3 cellular contexts compared by ENCODE assay signal in the genomic region with DNA sequence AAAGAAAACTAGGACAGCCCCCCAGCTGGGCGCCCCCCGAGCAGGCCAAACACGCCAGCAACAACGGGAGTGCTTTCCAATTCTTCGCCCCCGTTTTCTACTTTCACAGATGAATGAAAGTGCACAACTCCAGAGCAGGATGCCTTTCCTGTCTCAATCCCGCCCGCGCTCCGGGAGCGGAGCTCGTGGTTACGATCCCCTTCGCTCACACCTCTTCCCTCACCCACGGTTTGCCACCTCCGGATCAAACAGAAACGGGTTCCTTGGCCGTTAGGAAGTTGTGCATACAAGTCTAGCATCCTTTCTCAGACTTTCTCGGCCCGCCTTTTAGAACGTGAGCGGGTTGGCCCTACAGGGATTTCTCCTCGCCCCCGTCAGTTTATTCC.
A peak's percentile ranks its signal among the peaks of the same experiment; 100 is the strongest.
TF ChIP-seq lines count a peak whose summit lies in the region.

No MANE protein-coding gene starts in this region.

TF ChIP-seq in GM12891, 5 proteins besides CTCF, POLR2A, EP300 and RAD21:
- TF ChIP-seq POU2F2 (IDR thresholded peaks at IDR 0.05; ENCODE audit: low read depth, low read length) (no peak), PAX5 (IDR thresholded peaks at IDR 0.05; ENCODE audit: insufficient read depth, low read length, severe bottlenecking) (no peak), SPI1 (IDR thresholded peaks at IDR 0.05; ENCODE audit: low read depth, low read length) (no peak), TAF1 (IDR thresholded peaks at IDR 0.05; ENCODE audit: low read depth, low read length) (no peak), POLR2AphosphoS5 (IDR thresholded peaks at IDR 0.05; ENCODE audit: low read depth, low read length) (no peak)

TF ChIP-seq in PFSK-1, 5 proteins besides CTCF, POLR2A, EP300 and RAD21:
- TF ChIP-seq TAF1 (IDR thresholded peaks at IDR 0.05; ENCODE audit: borderline replicate concordance, insufficient read depth, low read length), result no peak
- no peak for TF ChIP-seq FOXP2 (optimal IDR thresholded peaks at IDR 0.05; ENCODE audit: borderline replicate concordance, extremely low read depth, extremely low read length, insufficient read depth)
- TF ChIP-seq SIN3A (IDR thresholded peaks at IDR 0.05; ENCODE audit: borderline replicate concordance, insufficient read depth, low read length), result peak; percentile 8; the same call in 1 of the 2 replicates
- TF ChIP-seq, protein P1, sequence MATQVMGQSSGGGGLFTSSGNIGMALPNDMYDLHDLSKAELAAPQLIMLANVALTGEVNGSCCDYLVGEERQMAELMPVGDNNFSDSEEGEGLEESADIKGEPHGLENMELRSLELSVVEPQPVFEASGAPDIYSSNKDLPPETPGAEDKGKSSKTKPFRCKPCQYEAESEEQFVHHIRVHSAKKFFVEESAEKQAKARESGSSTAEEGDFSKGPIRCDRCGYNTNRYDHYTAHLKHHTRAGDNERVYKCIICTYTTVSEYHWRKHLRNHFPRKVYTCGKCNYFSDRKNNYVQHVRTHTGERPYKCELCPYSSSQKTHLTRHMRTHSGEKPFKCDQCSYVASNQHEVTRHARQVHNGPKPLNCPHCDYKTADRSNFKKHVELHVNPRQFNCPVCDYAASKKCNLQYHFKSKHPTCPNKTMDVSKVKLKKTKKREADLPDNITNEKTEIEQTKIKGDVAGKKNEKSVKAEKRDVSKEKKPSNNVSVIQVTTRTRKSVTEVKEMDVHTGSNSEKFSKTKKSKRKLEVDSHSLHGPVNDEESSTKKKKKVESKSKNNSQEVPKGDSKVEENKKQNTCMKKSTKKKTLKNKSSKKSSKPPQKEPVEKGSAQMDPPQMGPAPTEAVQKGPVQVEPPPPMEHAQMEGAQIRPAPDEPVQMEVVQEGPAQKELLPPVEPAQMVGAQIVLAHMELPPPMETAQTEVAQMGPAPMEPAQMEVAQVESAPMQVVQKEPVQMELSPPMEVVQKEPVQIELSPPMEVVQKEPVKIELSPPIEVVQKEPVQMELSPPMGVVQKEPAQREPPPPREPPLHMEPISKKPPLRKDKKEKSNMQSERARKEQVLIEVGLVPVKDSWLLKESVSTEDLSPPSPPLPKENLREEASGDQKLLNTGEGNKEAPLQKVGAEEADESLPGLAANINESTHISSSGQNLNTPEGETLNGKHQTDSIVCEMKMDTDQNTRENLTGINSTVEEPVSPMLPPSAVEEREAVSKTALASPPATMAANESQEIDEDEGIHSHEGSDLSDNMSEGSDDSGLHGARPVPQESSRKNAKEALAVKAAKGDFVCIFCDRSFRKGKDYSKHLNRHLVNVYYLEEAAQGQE (IDR thresholded peaks at IDR 0.05; ENCODE audit: insufficient read depth in 1 of 2, low read depth in 2 of 2, low read length in 2 of 2), result no peak
- 0 out of 2 replicates have a peak, but pooled peaks have one; percentile 16 for TF ChIP-seq POLR2AphosphoS5 (IDR thresholded peaks at IDR 0.05; ENCODE audit: low read depth, low read length)

TF ChIP-seq in K562, 482 proteins besides CTCF, POLR2A, EP300 and RAD21 (continues in another document):
- TF ChIP-seq OTX1 (CRISPR knock-in tag; IDR thresholded peaks at IDR 0.05) (no peak), TCF7 (IDR thresholded peaks at IDR 0.05; ENCODE audit: borderline replicate concordance) (peak; percentile 74; the same call in 1 of the 2 replicates), BACH1 (tag; IDR thresholded peaks at IDR 0.05) (no peak), NFRKB (IDR thresholded peaks at IDR 0.05; ENCODE audit: low read depth) (no peak), C11orf30 (IDR thresholded peaks at IDR 0.05; ENCODE audit: low read depth) (no peak), WHSC1 (IDR thresholded peaks at IDR 0.05; ENCODE audit: low read length) (no peak), STAT5A (IDR thresholded peaks at IDR 0.05; ENCODE audit: borderline replicate concordance, low read length) (no peak), FOXJ3 (CRISPR knock-in tag; IDR thresholded peaks at IDR 0.05) (no peak), GATAD2A (IDR thresholded peaks at IDR 0.05) (no peak), POLR3A (IDR thresholded peaks at IDR 0.05; ENCODE audit: borderline replicate concordance, extremely low read depth, insufficient read depth, insufficient read length) (no peak), NCOR1 (IDR thresholded peaks at IDR 0.05) (no peak), HNRNPK (IDR thresholded peaks at IDR 0.05; ENCODE audit: low read depth, low read length, poor library complexity, severe bottlenecking) (no peak), BCL6 (CRISPR knock-in tag; IDR thresholded peaks at IDR 0.05) (no peak), DACH1 (IDR thresholded peaks at IDR 0.05; ENCODE audit: partially characterized antibody) (no peak), CBX3 (IDR thresholded peaks at IDR 0.05; ENCODE audit: borderline replicate concordance in 1 of 2, low read length in 2 of 2) (no peak), KDM5B (IDR thresholded peaks at IDR 0.05; ENCODE audit: insufficient replicate concordance, low read depth, low read length) (peak; percentile 30), ZNF561 (CRISPR knock-in tag; conservative IDR thresholded peaks at IDR 0.05) (no peak), HDAC2 (IDR thresholded peaks at IDR 0.05) (no peak)
- TF ChIP-seq, protein P2, sequence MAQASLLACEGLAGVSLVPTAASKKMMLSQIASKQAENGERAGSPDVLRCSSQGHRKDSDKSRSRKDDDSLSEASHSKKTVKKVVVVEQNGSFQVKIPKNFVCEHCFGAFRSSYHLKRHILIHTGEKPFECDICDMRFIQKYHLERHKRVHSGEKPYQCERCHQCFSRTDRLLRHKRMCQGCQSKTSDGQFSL (CRISPR knock-in tag; IDR thresholded peaks at IDR 0.05), result no peak
- TF ChIP-seq, protein P2 (tag; IDR thresholded peaks at IDR 0.05), result no peak
- TF ChIP-seq, protein P3, sequence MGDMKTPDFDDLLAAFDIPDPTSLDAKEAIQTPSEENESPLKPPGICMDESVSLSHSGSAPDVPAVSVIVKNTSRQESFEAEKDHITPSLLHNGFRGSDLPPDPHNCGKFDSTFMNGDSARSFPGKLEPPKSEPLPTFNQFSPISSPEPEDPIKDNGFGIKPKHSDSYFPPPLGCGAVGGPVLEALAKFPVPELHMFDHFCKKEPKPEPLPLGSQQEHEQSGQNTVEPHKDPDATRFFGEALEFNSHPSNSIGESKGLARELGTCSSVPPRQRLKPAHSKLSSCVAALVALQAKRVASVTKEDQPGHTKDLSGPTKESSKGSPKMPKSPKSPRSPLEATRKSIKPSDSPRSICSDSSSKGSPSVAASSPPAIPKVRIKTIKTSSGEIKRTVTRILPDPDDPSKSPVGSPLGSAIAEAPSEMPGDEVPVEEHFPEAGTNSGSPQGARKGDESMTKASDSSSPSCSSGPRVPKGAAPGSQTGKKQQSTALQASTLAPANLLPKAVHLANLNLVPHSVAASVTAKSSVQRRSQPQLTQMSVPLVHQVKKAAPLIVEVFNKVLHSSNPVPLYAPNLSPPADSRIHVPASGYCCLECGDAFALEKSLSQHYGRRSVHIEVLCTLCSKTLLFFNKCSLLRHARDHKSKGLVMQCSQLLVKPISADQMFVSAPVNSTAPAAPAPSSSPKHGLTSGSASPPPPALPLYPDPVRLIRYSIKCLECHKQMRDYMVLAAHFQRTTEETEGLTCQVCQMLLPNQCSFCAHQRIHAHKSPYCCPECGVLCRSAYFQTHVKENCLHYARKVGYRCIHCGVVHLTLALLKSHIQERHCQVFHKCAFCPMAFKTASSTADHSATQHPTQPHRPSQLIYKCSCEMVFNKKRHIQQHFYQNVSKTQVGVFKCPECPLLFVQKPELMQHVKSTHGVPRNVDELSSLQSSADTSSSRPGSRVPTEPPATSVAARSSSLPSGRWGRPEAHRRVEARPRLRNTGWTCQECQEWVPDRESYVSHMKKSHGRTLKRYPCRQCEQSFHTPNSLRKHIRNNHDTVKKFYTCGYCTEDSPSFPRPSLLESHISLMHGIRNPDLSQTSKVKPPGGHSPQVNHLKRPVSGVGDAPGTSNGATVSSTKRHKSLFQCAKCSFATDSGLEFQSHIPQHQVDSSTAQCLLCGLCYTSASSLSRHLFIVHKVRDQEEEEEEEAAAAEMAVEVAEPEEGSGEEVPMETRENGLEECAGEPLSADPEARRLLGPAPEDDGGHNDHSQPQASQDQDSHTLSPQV (IDR thresholded peaks at IDR 0.05), result 0 out of 2 replicates have a peak, but pooled peaks have one; percentile 47
- TF ChIP-seq, protein P4, sequence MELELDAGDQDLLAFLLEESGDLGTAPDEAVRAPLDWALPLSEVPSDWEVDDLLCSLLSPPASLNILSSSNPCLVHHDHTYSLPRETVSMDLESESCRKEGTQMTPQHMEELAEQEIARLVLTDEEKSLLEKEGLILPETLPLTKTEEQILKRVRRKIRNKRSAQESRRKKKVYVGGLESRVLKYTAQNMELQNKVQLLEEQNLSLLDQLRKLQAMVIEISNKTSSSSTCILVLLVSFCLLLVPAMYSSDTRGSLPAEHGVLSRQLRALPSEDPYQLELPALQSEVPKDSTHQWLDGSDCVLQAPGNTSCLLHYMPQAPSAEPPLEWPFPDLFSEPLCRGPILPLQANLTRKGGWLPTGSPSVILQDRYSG (tag; conservative IDR thresholded peaks at IDR 0.05; ENCODE audit: low read depth), result no peak
- TF ChIP-seq, protein P5, sequence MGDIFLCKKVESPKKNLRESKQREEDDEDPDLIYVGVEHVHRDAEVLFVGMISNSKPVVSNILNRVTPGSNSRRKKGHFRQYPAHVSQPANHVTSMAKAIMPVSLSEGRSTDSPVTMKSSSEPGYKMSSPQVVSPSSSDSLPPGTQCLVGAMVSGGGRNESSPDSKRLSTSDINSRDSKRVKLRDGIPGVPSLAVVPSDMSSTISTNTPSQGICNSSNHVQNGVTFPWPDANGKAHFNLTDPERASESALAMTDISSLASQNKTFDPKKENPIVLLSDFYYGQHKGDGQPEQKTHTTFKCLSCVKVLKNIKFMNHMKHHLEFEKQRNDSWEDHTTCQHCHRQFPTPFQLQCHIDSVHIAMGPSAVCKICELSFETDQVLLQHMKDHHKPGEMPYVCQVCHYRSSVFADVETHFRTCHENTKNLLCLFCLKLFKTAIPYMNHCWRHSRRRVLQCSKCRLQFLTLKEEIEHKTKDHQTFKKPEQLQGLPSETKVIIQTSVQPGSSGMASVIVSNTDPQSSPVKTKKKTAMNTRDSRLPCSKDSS (IDR thresholded peaks at IDR 0.05; ENCODE audit: low read depth, partially characterized antibody), result no peak
- TF ChIP-seq, protein P6, sequence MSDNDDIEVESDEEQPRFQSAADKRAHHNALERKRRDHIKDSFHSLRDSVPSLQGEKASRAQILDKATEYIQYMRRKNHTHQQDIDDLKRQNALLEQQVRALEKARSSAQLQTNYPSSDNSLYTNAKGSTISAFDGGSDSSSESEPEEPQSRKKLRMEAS (CRISPR knock-in tag; IDR thresholded peaks at IDR 0.05), result no peak; the same call in 1 of the 2 replicates
- TF ChIP-seq, protein P7, sequence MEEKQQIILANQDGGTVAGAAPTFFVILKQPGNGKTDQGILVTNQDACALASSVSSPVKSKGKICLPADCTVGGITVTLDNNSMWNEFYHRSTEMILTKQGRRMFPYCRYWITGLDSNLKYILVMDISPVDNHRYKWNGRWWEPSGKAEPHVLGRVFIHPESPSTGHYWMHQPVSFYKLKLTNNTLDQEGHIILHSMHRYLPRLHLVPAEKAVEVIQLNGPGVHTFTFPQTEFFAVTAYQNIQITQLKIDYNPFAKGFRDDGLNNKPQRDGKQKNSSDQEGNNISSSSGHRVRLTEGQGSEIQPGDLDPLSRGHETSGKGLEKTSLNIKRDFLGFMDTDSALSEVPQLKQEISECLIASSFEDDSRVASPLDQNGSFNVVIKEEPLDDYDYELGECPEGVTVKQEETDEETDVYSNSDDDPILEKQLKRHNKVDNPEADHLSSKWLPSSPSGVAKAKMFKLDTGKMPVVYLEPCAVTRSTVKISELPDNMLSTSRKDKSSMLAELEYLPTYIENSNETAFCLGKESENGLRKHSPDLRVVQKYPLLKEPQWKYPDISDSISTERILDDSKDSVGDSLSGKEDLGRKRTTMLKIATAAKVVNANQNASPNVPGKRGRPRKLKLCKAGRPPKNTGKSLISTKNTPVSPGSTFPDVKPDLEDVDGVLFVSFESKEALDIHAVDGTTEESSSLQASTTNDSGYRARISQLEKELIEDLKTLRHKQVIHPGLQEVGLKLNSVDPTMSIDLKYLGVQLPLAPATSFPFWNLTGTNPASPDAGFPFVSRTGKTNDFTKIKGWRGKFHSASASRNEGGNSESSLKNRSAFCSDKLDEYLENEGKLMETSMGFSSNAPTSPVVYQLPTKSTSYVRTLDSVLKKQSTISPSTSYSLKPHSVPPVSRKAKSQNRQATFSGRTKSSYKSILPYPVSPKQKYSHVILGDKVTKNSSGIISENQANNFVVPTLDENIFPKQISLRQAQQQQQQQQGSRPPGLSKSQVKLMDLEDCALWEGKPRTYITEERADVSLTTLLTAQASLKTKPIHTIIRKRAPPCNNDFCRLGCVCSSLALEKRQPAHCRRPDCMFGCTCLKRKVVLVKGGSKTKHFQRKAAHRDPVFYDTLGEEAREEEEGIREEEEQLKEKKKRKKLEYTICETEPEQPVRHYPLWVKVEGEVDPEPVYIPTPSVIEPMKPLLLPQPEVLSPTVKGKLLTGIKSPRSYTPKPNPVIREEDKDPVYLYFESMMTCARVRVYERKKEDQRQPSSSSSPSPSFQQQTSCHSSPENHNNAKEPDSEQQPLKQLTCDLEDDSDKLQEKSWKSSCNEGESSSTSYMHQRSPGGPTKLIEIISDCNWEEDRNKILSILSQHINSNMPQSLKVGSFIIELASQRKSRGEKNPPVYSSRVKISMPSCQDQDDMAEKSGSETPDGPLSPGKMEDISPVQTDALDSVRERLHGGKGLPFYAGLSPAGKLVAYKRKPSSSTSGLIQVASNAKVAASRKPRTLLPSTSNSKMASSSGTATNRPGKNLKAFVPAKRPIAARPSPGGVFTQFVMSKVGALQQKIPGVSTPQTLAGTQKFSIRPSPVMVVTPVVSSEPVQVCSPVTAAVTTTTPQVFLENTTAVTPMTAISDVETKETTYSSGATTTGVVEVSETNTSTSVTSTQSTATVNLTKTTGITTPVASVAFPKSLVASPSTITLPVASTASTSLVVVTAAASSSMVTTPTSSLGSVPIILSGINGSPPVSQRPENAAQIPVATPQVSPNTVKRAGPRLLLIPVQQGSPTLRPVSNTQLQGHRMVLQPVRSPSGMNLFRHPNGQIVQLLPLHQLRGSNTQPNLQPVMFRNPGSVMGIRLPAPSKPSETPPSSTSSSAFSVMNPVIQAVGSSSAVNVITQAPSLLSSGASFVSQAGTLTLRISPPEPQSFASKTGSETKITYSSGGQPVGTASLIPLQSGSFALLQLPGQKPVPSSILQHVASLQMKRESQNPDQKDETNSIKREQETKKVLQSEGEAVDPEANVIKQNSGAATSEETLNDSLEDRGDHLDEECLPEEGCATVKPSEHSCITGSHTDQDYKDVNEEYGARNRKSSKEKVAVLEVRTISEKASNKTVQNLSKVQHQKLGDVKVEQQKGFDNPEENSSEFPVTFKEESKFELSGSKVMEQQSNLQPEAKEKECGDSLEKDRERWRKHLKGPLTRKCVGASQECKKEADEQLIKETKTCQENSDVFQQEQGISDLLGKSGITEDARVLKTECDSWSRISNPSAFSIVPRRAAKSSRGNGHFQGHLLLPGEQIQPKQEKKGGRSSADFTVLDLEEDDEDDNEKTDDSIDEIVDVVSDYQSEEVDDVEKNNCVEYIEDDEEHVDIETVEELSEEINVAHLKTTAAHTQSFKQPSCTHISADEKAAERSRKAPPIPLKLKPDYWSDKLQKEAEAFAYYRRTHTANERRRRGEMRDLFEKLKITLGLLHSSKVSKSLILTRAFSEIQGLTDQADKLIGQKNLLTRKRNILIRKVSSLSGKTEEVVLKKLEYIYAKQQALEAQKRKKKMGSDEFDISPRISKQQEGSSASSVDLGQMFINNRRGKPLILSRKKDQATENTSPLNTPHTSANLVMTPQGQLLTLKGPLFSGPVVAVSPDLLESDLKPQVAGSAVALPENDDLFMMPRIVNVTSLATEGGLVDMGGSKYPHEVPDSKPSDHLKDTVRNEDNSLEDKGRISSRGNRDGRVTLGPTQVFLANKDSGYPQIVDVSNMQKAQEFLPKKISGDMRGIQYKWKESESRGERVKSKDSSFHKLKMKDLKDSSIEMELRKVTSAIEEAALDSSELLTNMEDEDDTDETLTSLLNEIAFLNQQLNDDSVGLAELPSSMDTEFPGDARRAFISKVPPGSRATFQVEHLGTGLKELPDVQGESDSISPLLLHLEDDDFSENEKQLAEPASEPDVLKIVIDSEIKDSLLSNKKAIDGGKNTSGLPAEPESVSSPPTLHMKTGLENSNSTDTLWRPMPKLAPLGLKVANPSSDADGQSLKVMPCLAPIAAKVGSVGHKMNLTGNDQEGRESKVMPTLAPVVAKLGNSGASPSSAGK (IDR thresholded peaks at IDR 0.05), result peak; percentile 67
